Comparison of ENCODE assay signal across 22 cellular contexts in the genomic region with DNA sequence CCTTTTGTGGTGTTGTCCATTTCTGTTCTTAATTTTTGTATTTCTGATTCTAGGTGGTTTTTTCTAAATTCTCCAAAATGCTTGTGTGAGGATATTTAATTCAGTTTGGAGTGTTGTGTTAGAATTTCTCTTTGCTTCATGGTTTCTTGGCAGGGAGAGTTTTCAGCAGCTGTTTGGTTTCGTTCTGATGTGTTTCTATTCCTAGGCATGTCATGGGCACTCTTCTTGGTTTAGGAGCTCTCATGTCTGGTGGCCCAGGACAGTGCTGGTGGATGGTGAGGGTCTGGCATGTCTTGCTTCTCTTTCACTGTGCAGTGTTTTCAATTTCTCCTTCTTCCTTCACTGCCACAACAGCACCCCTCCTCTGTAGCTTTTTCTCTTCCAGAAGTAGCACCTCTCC.
"Had no signal": no experiment of that assay in that cellular context is flagged by ENCODE, and none has a peak within 500 bp of the region (broad histone marks: within the 10 kb centered on the region; RNA-seq: fewer than 3 reads in every experiment).

No MANE protein-coding gene starts in this region.

- H3K4me2 ChIP-seq: neural progenitor cell had no signal

- DNase-seq: activated CD4-positive, alpha-beta T cell treated with anti-CD3 and anti-CD28 coated beads for 36 hours; activated CD4-positive, CD25-positive, alpha-beta regulatory T cell; activated naive CD4-positive, alpha-beta T cell; activated T-cell treated with anti-CD3 and anti-CD28 coated beads for 4 hours; activated T-cell treated with anti-CD3 and anti-CD28 coated beads, Interleukin-2, amount 50 U/mL, for 72 hours; colonic mucosa; effector CD8-positive, alpha-beta T cell; esophagus squamous epithelium; glutamatergic neuron; naive thymus-derived CD8-positive, alpha-beta T cell; occipital lobe; right lobe of liver; small intestine; stimulated activated CD4-positive, alpha-beta T cell treated with anti-CD3 and anti-CD28 coated beads, Interleukin-4, amount 100 ng/mL, for 24 hours; stimulated activated naive CD8-positive, alpha-beta T cell treated with anti-CD3 and anti-CD28 coated beads, Interleukin-15, amount 100 ng/mL, for 72 hours; substantia nigra; uterus had no signal

- H3K27ac ChIP-seq: colonic mucosa, epithelial cell of prostate, esophagus squamous epithelium, neural progenitor cell, parathyroid adenoma, right lobe of liver, uterus had no signal

- H3K27me3 ChIP-seq: colonic mucosa, esophagus squamous epithelium, neural progenitor cell, right lobe of liver, uterus had no signal

- H3K36me3 ChIP-seq: colonic mucosa, esophagus squamous epithelium, neural progenitor cell, right lobe of liver, uterus had no signal

- H3K4me1 ChIP-seq: colonic mucosa had no signal

- H3K9ac ChIP-seq: neural progenitor cell, parathyroid adenoma had no signal

- H2AFZ ChIP-seq: neural progenitor cell had no signal

- H3K4me3 ChIP-seq: colonic mucosa, esophagus squamous epithelium, neural progenitor cell, right lobe of liver, uterus had no signal

- H3K9me3 ChIP-seq: colonic mucosa, esophagus squamous epithelium, right lobe of liver, uterus had no signal

- H3K79me2 ChIP-seq: parathyroid adenoma had no signal

- ATAC-seq: activated CD4-positive, alpha-beta T cell treated with anti-CD3 and anti-CD28 coated beads for 36 hours; activated naive CD4-positive, alpha-beta T cell treated with anti-CD3 and anti-CD28 coated beads, Interleukin-2, amount 50 U/mL, for 72 hours; activated T-cell treated with anti-CD3 and anti-CD28 coated beads, Interleukin-2, amount 50 U/mL, for 72 hours; naive thymus-derived CD8-positive, alpha-beta T cell; right lobe of liver; stimulated activated effector memory CD8-positive, alpha-beta T cell treated with anti-CD3 and anti-CD28 coated beads, Interleukin-12 subunit alpha, Interleukin-12 subunit beta, amount 100 ng/mL, for 72 hours; stimulated activated naive CD8-positive, alpha-beta T cell treated with anti-CD3 and anti-CD28 coated beads, Interleukin-15, amount 100 ng/mL, for 72 hours had no signal
